9 cellular contexts compared by ENCODE assay signal in genomic region chr5:95863383-95863757, GRCh38. TPM values are rescaled to one million over a fixed set of nuclear protein-coding genes. Genes with fewer than 3 reads are reported as not detected.
DNase-seq lines count a peak whose midpoint lies in the region; ATAC-seq and TF ChIP-seq lines count a peak whose summit lies in the region.
"Had no signal": no experiment of that assay in that cellular context is flagged by ENCODE, and none has a peak within 500 bp of the region (broad histone marks: within the 10 kb centered on the region; RNA-seq: fewer than 3 reads in every experiment).

No MANE protein-coding gene starts in this region.

- no peak overlapping the region for H3K4me3 ChIP-seq in lung
- H3K4me3 ChIP-seq in transverse colon, result no peak overlapping the region

- H3K4me3 Mint-ChIP-seq in activated CD4-positive, alpha-beta T cell treated with anti-CD3 and anti-CD28 coated beads, Interleukin-2, amount 10 ng/mL, durations not matched to agents 24 days and 14 days, result no peak overlapping the region
- no peak overlapping the region for H3K4me3 Mint-ChIP-seq in chondrocyte (ENCODE audit: unreplicated experiment)
- H3K4me3 Mint-ChIP-seq in activated CD8-positive, alpha-beta T cell treated with anti-CD3 and anti-CD28 coated beads, Interleukin-2, amount 10 ng/mL, durations not matched to agents 7 days and 5 days, result no peak overlapping the region

- no peak for DNase-seq in activated CD4-positive, alpha-beta T cell treated with anti-CD3 and anti-CD28 coated beads, Interleukin-2, amount 10 ng/mL, durations not matched to agents 24 days and 14 days
- DNase-seq in activated CD4-positive, alpha-beta T cell treated with anti-CD3 and anti-CD28 coated beads, Interleukin-2, amount 50 U/mL, for 4 hours, result no peak
- DNase-seq in chondrocyte (ENCODE audit: low spot score) (no peak), lung (ENCODE audit: low spot score) (peak; percentile 48), transverse colon (no peak), DMS79 treated with DMSO at 0.1 percent for 48 hours (lab: John Stamatoyannopoulos, UW) (no peak), iPS-NIHi11 (ENCODE audit: low spot score) (no peak)
- DNase-seq in activated CD8-positive, alpha-beta T cell treated with anti-CD3 and anti-CD28 coated beads, Interleukin-2, amount 10 ng/mL, durations not matched to agents 7 days and 5 days, result no peak
- DNase-seq: NCI-H2107 had no signal

- CTCF ChIA-PET in activated CD8-positive, alpha-beta T cell treated with anti-CD3 and anti-CD28 coated beads, Interleukin-2, amount 10 ng/mL, durations not matched to agents 7 days and 5 days (lab: Charles Lee), result no interaction called here

- POLR2A ChIA-PET in activated CD8-positive, alpha-beta T cell treated with anti-CD3 and anti-CD28 coated beads, Interleukin-2, amount 10 ng/mL, durations not matched to agents 7 days and 5 days (lab: Charles Lee), result no interaction called here

- no peaks in the 10 kb centered on the region for H3K27me3 ChIP-seq in lung (ENCODE audit: control insufficient read depth, insufficient read depth)
- no peaks in the 10 kb centered on the region for H3K27me3 ChIP-seq in transverse colon

- no peaks in the 10 kb centered on the region for H3K27me3 Mint-ChIP-seq in activated CD4-positive, alpha-beta T cell treated with anti-CD3 and anti-CD28 coated beads, Interleukin-2, amount 10 ng/mL, durations not matched to agents 24 days and 14 days
- H3K27me3 Mint-ChIP-seq in chondrocyte (ENCODE audit: low read depth), result no peaks in the 10 kb centered on the region
- H3K27me3 Mint-ChIP-seq in activated CD8-positive, alpha-beta T cell treated with anti-CD3 and anti-CD28 coated beads, Interleukin-2, amount 10 ng/mL, durations not matched to agents 7 days and 5 days (ENCODE audit: low read depth), result peaks cover 2% of the 10 kb centered on the region

- H3K27ac Mint-ChIP-seq in activated CD4-positive, alpha-beta T cell treated with anti-CD3 and anti-CD28 coated beads, Interleukin-2, amount 10 ng/mL, durations not matched to agents 24 days and 14 days, result peak overlapping the region; percentile 22
- H3K27ac Mint-ChIP-seq in chondrocyte (ENCODE audit: unreplicated experiment), result peak overlapping the region; percentile 34
- no peak overlapping the region for H3K27ac Mint-ChIP-seq in activated CD8-positive, alpha-beta T cell treated with anti-CD3 and anti-CD28 coated beads, Interleukin-2, amount 10 ng/mL, durations not matched to agents 7 days and 5 days

- H3K4me1 ChIP-seq in lung (ENCODE audit: control insufficient read depth in 2 of 2, insufficient read depth in 2 of 2, low read length in 2 of 2) (peaks cover 10 to 34% of the 10 kb centered on the region in 2 donors), transverse colon (peaks cover 0 to 41% (median 20%) of the 10 kb centered on the region in 4 donors)

- H3K9me3 Mint-ChIP-seq in activated CD4-positive, alpha-beta T cell treated with anti-CD3 and anti-CD28 coated beads, Interleukin-2, amount 10 ng/mL, durations not matched to agents 24 days and 14 days, result peaks cover 9% of the 10 kb centered on the region
- H3K9me3 Mint-ChIP-seq in chondrocyte (ENCODE audit: low read depth), result no peaks in the 10 kb centered on the region
- peaks cover 3% of the 10 kb centered on the region for H3K9me3 Mint-ChIP-seq in activated CD8-positive, alpha-beta T cell treated with anti-CD3 and anti-CD28 coated beads, Interleukin-2, amount 10 ng/mL, durations not matched to agents 7 days and 5 days (ENCODE audit: insufficient read depth)

- TF ChIP-seq POLR2A in transverse colon (IDR thresholded peaks at IDR 0.05), result no peak

- TF ChIP-seq EP300 in transverse colon (IDR thresholded peaks at IDR 0.05; ENCODE audit: low read depth), result no peak

- peaks cover 2% of the 10 kb centered on the region for H3K36me3 Mint-ChIP-seq in activated CD4-positive, alpha-beta T cell treated with anti-CD3 and anti-CD28 coated beads, Interleukin-2, amount 10 ng/mL, durations not matched to agents 24 days and 14 days (ENCODE audit: low read depth)
- no peaks in the 10 kb centered on the region for H3K36me3 Mint-ChIP-seq in chondrocyte (ENCODE audit: low read depth)
- peaks cover 7% of the 10 kb centered on the region for H3K36me3 Mint-ChIP-seq in activated CD8-positive, alpha-beta T cell treated with anti-CD3 and anti-CD28 coated beads, Interleukin-2, amount 10 ng/mL, durations not matched to agents 7 days and 5 days (ENCODE audit: low read depth)

- in situ Hi-C loops in transverse colon (cut with MboI; ENCODE audit: low pct_ligation_motif_present in 1 of 4, low pct_unique_long_range_greater_than_20kb in 1 of 4, low sequenced_read_pairs in 3 of 4), result loop anchor here (10.0 to 25.0 kb wide), 5 partner anchors 99 to 741 kb away; partner anchors contain the start of gene ELL2 (in 2 of the 4)

- H3K9me3 ChIP-seq in lung (ENCODE audit: control insufficient read depth in 2 of 2, insufficient read depth in 1 of 2, low read length in 1 of 2) (no peaks in the 10 kb centered on the region), transverse colon (no peaks in the 10 kb centered on the region)

- peaks cover 63% of the 10 kb centered on the region for H3K4me1 Mint-ChIP-seq in activated CD4-positive, alpha-beta T cell treated with anti-CD3 and anti-CD28 coated beads, Interleukin-2, amount 10 ng/mL, durations not matched to agents 24 days and 14 days
- H3K4me1 Mint-ChIP-seq in chondrocyte (ENCODE audit: low read depth), result peaks cover 59% of the 10 kb centered on the region
- H3K4me1 Mint-ChIP-seq in activated CD8-positive, alpha-beta T cell treated with anti-CD3 and anti-CD28 coated beads, Interleukin-2, amount 10 ng/mL, durations not matched to agents 7 days and 5 days (ENCODE audit: low read depth), result peaks cover 43% of the 10 kb centered on the region

- WGBS in lung, 2 donors, result 46 to 51% methylated on average over 4 of the region's 4 CpGs
- 77 to 82% methylated on average over 1 to 4 of the region's 4 CpGs for WGBS in transverse colon (ENCODE audit: low coverage in 1 of 2), 2 donors

- ATAC-seq in lung (ENCODE audit: insufficient read depth, low FRiP score), result peak; percentile 16
- ATAC-seq in activated CD8-positive, alpha-beta T cell treated with anti-CD3 and anti-CD28 coated beads, Interleukin-2, amount 10 ng/mL, durations not matched to agents 7 days and 5 days, result no peak

- no peak for TF ChIP-seq CTCF in chondrocyte (IDR thresholded peaks at IDR 0.05)
- TF ChIP-seq CTCF in lung (IDR thresholded peaks at IDR 0.05; ENCODE audit: control extremely low read depth, extremely low read depth), result no peak
- no peak for TF ChIP-seq CTCF in transverse colon (IDR thresholded peaks at IDR 0.05)

- H3K27ac ChIP-seq in lung (ENCODE audit: low read depth in 1 of 2, low read length in 1 of 2), result peak overlapping the region; percentile 10 to 83
- peak overlapping the region; percentile 10 to 25 (median 20) for H3K27ac ChIP-seq in transverse colon

- intact Hi-C loops in activated CD4-positive, alpha-beta T cell treated with anti-CD3 and anti-CD28 coated beads, Interleukin-2, amount 10 ng/mL, durations not matched to agents 24 days and 14 days (cut with micrococcal nuclease), result no loop called here
- intact Hi-C loops in transverse colon (cut with DNase I; ENCODE audit: low total_unique reads), result loop anchor here (10.0 kb wide), 1 partner anchor 731 kb away; no protein-coding TSS in a partner anchor

- H3K36me3 ChIP-seq in lung (ENCODE audit: control insufficient read depth in 2 of 2, insufficient read depth in 2 of 2, low read length in 2 of 2), result no peaks in the 10 kb centered on the region
- H3K36me3 ChIP-seq in transverse colon, result no peaks in the 10 kb centered on the region

RNA-seq across cellular contexts. Expression of gene GLRX, which starts 40.8 kb away (rescaled TPM):
- total RNA-seq in activated CD4-positive, alpha-beta T cell treated with anti-CD3 and anti-CD28 coated beads, Interleukin-2, amount 10 ng/mL, durations not matched to agents 24 days and 14 days, result 13.5 and 17.3 TPM in 2 replicates
- total RNA-seq in chondrocyte (18.3 to 24.8 TPM (median 21.6 TPM) in 3 replicates), lung (10 to 100 TPM; 23.1 to 78.7 TPM), transverse colon (100 to 1,000 TPM in 1 of 4 donors, 10 to 100 TPM in 3; 50.5 to 112 (median 64.4) TPM)
- polyA plus RNA-seq in lung, result 100 to 1,000 TPM; 104 to 300 TPM
- 10 to 100 TPM; 65.4 to 67.4 TPM for total RNA-seq in activated CD8-positive, alpha-beta T cell treated with anti-CD3 and anti-CD28 coated beads, Interleukin-2, amount 10 ng/mL, durations not matched to agents 7 days and 5 days
